Comparison of ENCODE assay signal across 1 cellular context in the genomic region with DNA sequence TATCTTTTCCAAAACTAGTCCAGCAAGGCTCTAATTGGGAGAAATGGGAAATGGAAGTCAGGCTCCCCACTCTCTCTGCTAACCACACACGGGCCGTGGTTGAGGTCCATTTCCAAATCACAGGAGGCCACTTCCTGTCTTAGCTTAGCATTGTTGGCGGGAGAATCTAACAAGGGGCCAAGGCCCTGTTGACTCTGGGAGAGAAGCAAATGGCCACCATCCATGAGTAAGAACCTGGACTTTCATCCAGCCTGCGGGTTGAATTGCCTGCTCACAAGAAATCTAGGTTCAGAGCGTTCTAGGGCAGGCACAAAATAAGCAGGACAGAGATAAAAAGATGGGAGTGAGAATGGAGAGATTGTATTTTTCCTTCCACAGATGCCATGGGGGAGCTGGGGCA.
TF ChIP-seq lines count a peak whose summit lies in the region.

No MANE protein-coding gene starts in this region.

TF ChIP-seq in HepG2, 621 proteins besides CTCF, POLR2A, EP300 and RAD21 (continued from another document):
- no peak for TF ChIP-seq HOXA9 (CRISPR knock-in tag; IDR thresholded peaks at IDR 0.05; ENCODE audit: borderline replicate concordance)
- TF ChIP-seq ZNF468 (CRISPR knock-in tag; IDR thresholded peaks at IDR 0.05): no peak
- no peak for TF ChIP-seq BRCA1 (CRISPR knock-in tag; IDR thresholded peaks at IDR 0.05)
- no peak for TF ChIP-seq ELF4 (CRISPR knock-in tag; IDR thresholded peaks at IDR 0.05; ENCODE audit: borderline replicate concordance)
- no peak for TF ChIP-seq ZNF567 (CRISPR knock-in tag; IDR thresholded peaks at IDR 0.05; ENCODE audit: borderline replicate concordance)
- no peak for TF ChIP-seq ATRX (CRISPR knock-in tag; IDR thresholded peaks at IDR 0.05; ENCODE audit: borderline replicate concordance)
- TF ChIP-seq ZNF644 (CRISPR knock-in tag; IDR thresholded peaks at IDR 0.05; ENCODE audit: low read depth): 0 out of 2 replicates have a peak, but pooled peaks have one; percentile 41
- TF ChIP-seq HMG20B (CRISPR knock-in tag; conservative IDR thresholded peaks at IDR 0.05): no peak
- TF ChIP-seq, protein P1, sequence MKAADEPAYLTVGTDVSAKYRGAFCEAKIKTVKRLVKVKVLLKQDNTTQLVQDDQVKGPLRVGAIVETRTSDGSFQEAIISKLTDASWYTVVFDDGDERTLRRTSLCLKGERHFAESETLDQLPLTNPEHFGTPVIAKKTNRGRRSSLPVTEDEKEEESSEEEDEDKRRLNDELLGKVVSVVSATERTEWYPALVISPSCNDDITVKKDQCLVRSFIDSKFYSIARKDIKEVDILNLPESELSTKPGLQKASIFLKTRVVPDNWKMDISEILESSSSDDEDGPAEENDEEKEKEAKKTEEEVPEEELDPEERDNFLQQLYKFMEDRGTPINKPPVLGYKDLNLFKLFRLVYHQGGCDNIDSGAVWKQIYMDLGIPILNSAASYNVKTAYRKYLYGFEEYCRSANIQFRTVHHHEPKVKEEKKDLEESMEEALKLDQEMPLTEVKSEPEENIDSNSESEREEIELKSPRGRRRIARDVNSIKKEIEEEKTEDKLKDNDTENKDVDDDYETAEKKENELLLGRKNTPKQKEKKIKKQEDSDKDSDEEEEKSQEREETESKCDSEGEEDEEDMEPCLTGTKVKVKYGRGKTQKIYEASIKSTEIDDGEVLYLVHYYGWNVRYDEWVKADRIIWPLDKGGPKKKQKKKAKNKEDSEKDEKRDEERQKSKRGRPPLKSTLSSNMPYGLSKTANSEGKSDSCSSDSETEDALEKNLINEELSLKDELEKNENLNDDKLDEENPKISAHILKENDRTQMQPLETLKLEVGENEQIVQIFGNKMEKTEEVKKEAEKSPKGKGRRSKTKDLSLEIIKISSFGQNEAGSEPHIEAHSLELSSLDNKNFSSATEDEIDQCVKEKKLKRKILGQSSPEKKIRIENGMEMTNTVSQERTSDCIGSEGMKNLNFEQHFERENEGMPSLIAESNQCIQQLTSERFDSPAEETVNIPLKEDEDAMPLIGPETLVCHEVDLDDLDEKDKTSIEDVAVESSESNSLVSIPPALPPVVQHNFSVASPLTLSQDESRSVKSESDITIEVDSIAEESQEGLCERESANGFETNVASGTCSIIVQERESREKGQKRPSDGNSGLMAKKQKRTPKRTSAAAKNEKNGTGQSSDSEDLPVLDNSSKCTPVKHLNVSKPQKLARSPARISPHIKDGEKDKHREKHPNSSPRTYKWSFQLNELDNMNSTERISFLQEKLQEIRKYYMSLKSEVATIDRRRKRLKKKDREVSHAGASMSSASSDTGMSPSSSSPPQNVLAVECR (CRISPR knock-in tag; IDR thresholded peaks at IDR 0.05; ENCODE audit: borderline replicate concordance): no peak; the same call in 1 of the 2 replicates
- TF ChIP-seq ETV5 (CRISPR knock-in tag; IDR thresholded peaks at IDR 0.05; ENCODE audit: borderline replicate concordance): peak; percentile 73; the same call in 1 of the 2 replicates
- no peak for TF ChIP-seq EEA1 (CRISPR knock-in tag; IDR thresholded peaks at IDR 0.05; ENCODE audit: borderline replicate concordance)
- TF ChIP-seq, protein P2, sequence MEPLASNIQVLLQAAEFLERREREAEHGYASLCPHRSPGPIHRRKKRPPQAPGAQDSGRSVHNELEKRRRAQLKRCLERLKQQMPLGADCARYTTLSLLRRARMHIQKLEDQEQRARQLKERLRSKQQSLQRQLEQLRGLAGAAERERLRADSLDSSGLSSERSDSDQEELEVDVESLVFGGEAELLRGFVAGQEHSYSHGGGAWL (CRISPR knock-in tag; IDR thresholded peaks at IDR 0.05): no peak
- no peak for TF ChIP-seq BRD4 (CRISPR knock-in tag; IDR thresholded peaks at IDR 0.05)
- TF ChIP-seq ZNF766 (CRISPR knock-in tag; IDR thresholded peaks at IDR 0.05; ENCODE audit: borderline replicate concordance): no peak
- TF ChIP-seq ZSCAN25 (CRISPR knock-in tag; IDR thresholded peaks at IDR 0.05): no peak
- TF ChIP-seq, protein P3, sequence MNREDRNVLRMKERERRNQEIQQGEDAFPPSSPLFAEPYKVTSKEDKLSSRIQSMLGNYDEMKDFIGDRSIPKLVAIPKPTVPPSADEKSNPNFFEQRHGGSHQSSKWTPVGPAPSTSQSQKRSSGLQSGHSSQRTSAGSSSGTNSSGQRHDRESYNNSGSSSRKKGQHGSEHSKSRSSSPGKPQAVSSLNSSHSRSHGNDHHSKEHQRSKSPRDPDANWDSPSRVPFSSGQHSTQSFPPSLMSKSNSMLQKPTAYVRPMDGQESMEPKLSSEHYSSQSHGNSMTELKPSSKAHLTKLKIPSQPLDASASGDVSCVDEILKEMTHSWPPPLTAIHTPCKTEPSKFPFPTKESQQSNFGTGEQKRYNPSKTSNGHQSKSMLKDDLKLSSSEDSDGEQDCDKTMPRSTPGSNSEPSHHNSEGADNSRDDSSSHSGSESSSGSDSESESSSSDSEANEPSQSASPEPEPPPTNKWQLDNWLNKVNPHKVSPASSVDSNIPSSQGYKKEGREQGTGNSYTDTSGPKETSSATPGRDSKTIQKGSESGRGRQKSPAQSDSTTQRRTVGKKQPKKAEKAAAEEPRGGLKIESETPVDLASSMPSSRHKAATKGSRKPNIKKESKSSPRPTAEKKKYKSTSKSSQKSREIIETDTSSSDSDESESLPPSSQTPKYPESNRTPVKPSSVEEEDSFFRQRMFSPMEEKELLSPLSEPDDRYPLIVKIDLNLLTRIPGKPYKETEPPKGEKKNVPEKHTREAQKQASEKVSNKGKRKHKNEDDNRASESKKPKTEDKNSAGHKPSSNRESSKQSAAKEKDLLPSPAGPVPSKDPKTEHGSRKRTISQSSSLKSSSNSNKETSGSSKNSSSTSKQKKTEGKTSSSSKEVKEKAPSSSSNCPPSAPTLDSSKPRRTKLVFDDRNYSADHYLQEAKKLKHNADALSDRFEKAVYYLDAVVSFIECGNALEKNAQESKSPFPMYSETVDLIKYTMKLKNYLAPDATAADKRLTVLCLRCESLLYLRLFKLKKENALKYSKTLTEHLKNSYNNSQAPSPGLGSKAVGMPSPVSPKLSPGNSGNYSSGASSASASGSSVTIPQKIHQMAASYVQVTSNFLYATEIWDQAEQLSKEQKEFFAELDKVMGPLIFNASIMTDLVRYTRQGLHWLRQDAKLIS (CRISPR knock-in tag; IDR thresholded peaks at IDR 0.05): no peak
- no peak for TF ChIP-seq TBP (CRISPR knock-in tag; IDR thresholded peaks at IDR 0.05)
- no peak for TF ChIP-seq SIX4 (CRISPR knock-in tag; IDR thresholded peaks at IDR 0.05)
- TF ChIP-seq SAP130 (CRISPR knock-in tag; IDR thresholded peaks at IDR 0.05; ENCODE audit: low read depth): 0 out of 2 replicates have a peak, but pooled peaks have one; percentile 32
- TF ChIP-seq AKAP8 (CRISPR knock-in tag; IDR thresholded peaks at IDR 0.05): no peak
- no peak for TF ChIP-seq JUN (CRISPR knock-in tag; IDR thresholded peaks at IDR 0.05)
- no peak for TF ChIP-seq ZNF558 (CRISPR knock-in tag; IDR thresholded peaks at IDR 0.05; ENCODE audit: borderline replicate concordance)
- TF ChIP-seq PHB2 (IDR thresholded peaks at IDR 0.05; ENCODE audit: partially characterized antibody): no peak
- TF ChIP-seq ATAD3A (CRISPR knock-in tag; IDR thresholded peaks at IDR 0.05): no peak
- no peak for TF ChIP-seq ZNF776 (CRISPR knock-in tag; IDR thresholded peaks at IDR 0.05)
- TF ChIP-seq, protein P4, sequence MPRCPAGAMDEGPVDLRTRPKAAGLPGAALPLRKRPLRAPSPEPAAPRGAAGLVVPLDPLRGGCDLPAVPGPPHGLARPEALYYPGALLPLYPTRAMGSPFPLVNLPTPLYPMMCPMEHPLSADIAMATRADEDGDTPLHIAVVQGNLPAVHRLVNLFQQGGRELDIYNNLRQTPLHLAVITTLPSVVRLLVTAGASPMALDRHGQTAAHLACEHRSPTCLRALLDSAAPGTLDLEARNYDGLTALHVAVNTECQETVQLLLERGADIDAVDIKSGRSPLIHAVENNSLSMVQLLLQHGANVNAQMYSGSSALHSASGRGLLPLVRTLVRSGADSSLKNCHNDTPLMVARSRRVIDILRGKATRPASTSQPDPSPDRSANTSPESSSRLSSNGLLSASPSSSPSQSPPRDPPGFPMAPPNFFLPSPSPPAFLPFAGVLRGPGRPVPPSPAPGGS (CRISPR knock-in tag; IDR thresholded peaks at IDR 0.05): no peak
- TF ChIP-seq FIP1L1 (IDR thresholded peaks at IDR 0.05; ENCODE audit: borderline replicate concordance, insufficient read depth, low read depth, low read length): no peak
- TF ChIP-seq RFXAP (CRISPR knock-in tag; IDR thresholded peaks at IDR 0.05; ENCODE audit: borderline replicate concordance): no peak
- TF ChIP-seq, protein P5, sequence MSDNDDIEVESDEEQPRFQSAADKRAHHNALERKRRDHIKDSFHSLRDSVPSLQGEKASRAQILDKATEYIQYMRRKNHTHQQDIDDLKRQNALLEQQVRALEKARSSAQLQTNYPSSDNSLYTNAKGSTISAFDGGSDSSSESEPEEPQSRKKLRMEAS (IDR thresholded peaks at IDR 0.05): peak; percentile 40; the same call in 1 of the 2 replicates
- TF ChIP-seq CBX1 (IDR thresholded peaks at IDR 0.05; ENCODE audit: low read depth): no peak
- TF ChIP-seq ZNF24 (IDR thresholded peaks at IDR 0.05): no peak
